ENCODE assay signal across 15 cellular contexts in genomic region chr15:57556040-57556439, GRCh38. TPM values are rescaled to one million over a fixed set of nuclear protein-coding genes. Genes with fewer than 3 reads are reported as not detected.
DNase-seq lines count a peak whose midpoint lies in the region; ATAC-seq and TF ChIP-seq lines count a peak whose summit lies in the region.
"Had no signal": no experiment of that assay in that cellular context is flagged by ENCODE, and none has a peak within 500 bp of the region (broad histone marks: within the 10 kb centered on the region; RNA-seq: fewer than 3 reads in every experiment).

No MANE protein-coding gene starts in this region.

- H3K36me3 Mint-ChIP-seq in glutamatergic neuron (ENCODE audit: unreplicated experiment), result peaks cover 4% of the 10 kb centered on the region
- H3K36me3 Mint-ChIP-seq: CD4-positive, alpha-beta memory T cell had no signal

- no peak overlapping the region for H3K4me3 Mint-ChIP-seq in glutamatergic neuron (ENCODE audit: unreplicated experiment)
- H3K4me3 Mint-ChIP-seq: B cell; CD4-positive, alpha-beta memory T cell; H9 had no signal

- DNase-seq in NCI-H524 treated with DMSO at 0.1 percent for 48 hours (lab: John Stamatoyannopoulos, UW) (peak; percentile 61), WERI-Rb-1 (no peak), glutamatergic neuron (no peak), suprapubic skin (ENCODE audit: low spot score in 2 of 2) (no peak)
- DNase-seq in NK-92 treated with Interleukin-12 subunit alpha and Interleukin-12 subunit beta, amount 100 ng/mL, for 24 hours (lab: John Stamatoyannopoulos, UW), result no peak
- DNase-seq: CD4-positive, alpha-beta memory T cell; DMS79; EL; GOT3; H9 had no signal

- no peak for TF ChIP-seq EP300 in suprapubic skin (IDR thresholded peaks at IDR 0.05)

- no peak for TF ChIP-seq POLR2A in suprapubic skin (IDR thresholded peaks at IDR 0.05)

- no peak overlapping the region for H3K9ac ChIP-seq in skeletal muscle satellite cell (ENCODE audit: low read depth, low read length)

- peaks cover 2% of the 10 kb centered on the region for H3K9me3 Mint-ChIP-seq in glutamatergic neuron (ENCODE audit: unreplicated experiment)
- H3K9me3 Mint-ChIP-seq: H9 had no signal

- peak overlapping the region; percentile 29 for H3K27ac Mint-ChIP-seq in glutamatergic neuron (ENCODE audit: unreplicated experiment)
- H3K27ac Mint-ChIP-seq: B cell; CD4-positive, alpha-beta memory T cell; H9 had no signal

- no peak for TF ChIP-seq CTCF in WERI-Rb-1 (IDR thresholded peaks at IDR 0.05; ENCODE audit: low read depth, low read length)
- TF ChIP-seq CTCF in glutamatergic neuron (IDR thresholded peaks at IDR 0.05; ENCODE audit: partially characterized antibody, unreplicated experiment), result no peak
- TF ChIP-seq CTCF in suprapubic skin (IDR thresholded peaks at IDR 0.05), result no peak

- H3K4me1 ChIP-seq in skeletal muscle satellite cell (ENCODE audit: control insufficient read depth, insufficient read depth, low read length), result peaks cover 38% of the 10 kb centered on the region
- H3K4me1 ChIP-seq in suprapubic skin, result peaks cover 9% of the 10 kb centered on the region

- H3K9me3 ChIP-seq in WERI-Rb-1 (ENCODE audit: severe bottlenecking) (peaks cover 11% of the 10 kb centered on the region), skeletal muscle satellite cell (replicated peaks; ENCODE audit: low read length) (no peaks in the 10 kb centered on the region), suprapubic skin (no peaks in the 10 kb centered on the region)

- H3K4me3 ChIP-seq in WERI-Rb-1 (ENCODE audit: low read depth, low read length) (no peak overlapping the region), skeletal muscle satellite cell (ENCODE audit: low read length) (no peak overlapping the region), suprapubic skin (no peak overlapping the region)

- WGBS in suprapubic skin, result 90% methylated on average over 9 of the region's 9 CpGs

- H3K27me3 ChIP-seq in WERI-Rb-1 (ENCODE audit: insufficient read depth, low read depth, severe bottlenecking) (no peaks in the 10 kb centered on the region), skeletal muscle satellite cell (ENCODE audit: control insufficient read depth, insufficient read depth, low read length) (no peaks in the 10 kb centered on the region), suprapubic skin (no peaks in the 10 kb centered on the region)

- peaks cover 32% of the 10 kb centered on the region for H3K4me1 Mint-ChIP-seq in glutamatergic neuron (ENCODE audit: low read depth, unreplicated experiment)

- ATAC-seq in HG02938 (IDR thresholded peaks at IDR 0.05; ENCODE audit: unreplicated experiment), result no peak
- ATAC-seq: HepG2 had no signal

- peak overlapping the region; percentile 10 for H3K4me2 ChIP-seq in skeletal muscle satellite cell (ENCODE audit: low read length)

- H3K36me3 ChIP-seq in WERI-Rb-1 (no peaks in the 10 kb centered on the region), skeletal muscle satellite cell (ENCODE audit: insufficient read depth, low read length) (no peaks in the 10 kb centered on the region), suprapubic skin (no peaks in the 10 kb centered on the region)

- H3K27ac ChIP-seq in WERI-Rb-1 (peak overlapping the region; percentile 96), suprapubic skin (no peak overlapping the region)
- H3K27ac ChIP-seq: C4-2B had no signal

- peaks cover 5% of the 10 kb centered on the region for H3K27me3 Mint-ChIP-seq in glutamatergic neuron (ENCODE audit: unreplicated experiment)

RNA-seq across cellular contexts. Expression of gene MYZAP, which starts 35.7 kb away (rescaled TPM):
- total RNA-seq in glutamatergic neuron (ENCODE audit: unreplicated experiment) (not detected), suprapubic skin (10 to 100 TPM in 2 of 4 donors, 1 to 10 TPM in 2; 8.6 to 14.9 (median 11.6) TPM)
- total RNA-seq in skeletal muscle satellite cell (2012; rRNA removed), result not detected in 2 replicates
- total RNA-seq: HepG2 had no signal
